ENCODE assay signal across 8 cellular contexts in the genomic region with DNA sequence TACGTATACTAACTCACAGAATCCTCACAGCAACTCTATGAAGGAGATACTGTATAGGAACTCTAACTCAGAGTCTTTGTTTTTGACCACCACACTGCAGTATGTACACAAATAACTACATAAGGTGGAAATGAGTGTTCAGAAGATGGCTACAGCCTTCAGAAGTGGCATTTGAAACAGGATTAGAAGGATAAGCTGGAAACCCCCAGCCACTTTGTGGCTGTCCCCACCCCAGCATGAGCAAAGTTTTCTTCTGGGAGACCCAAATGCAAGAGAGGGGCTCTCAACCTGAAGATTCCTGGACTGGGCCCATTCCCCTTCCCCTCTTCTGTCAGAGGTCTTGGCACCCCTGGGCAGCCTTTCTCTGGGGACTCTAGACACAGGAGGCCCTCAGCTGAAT. TPM values are rescaled to one million over a fixed set of nuclear protein-coding genes. Genes with fewer than 3 reads are reported as not detected.
DNase-seq lines count a peak whose midpoint lies in the region; ATAC-seq and TF ChIP-seq lines count a peak whose summit lies in the region.

No MANE protein-coding gene starts in this region.

- H3K27me3 ChIP-seq in ascending aorta (no peaks in the 10 kb centered on the region), mucosa of stomach (ENCODE audit: control insufficient read depth, insufficient read depth, low read length) (no peaks in the 10 kb centered on the region), upper lobe of left lung (no peaks in the 10 kb centered on the region)

- no peaks in the 10 kb centered on the region for H3K36me3 ChIP-seq in ascending aorta
- no peaks in the 10 kb centered on the region for H3K36me3 ChIP-seq in mucosa of stomach (ENCODE audit: control insufficient read depth, insufficient read depth, low read length)
- no peaks in the 10 kb centered on the region for H3K36me3 ChIP-seq in upper lobe of left lung

- peak overlapping the region; percentile 80 for H3K9ac ChIP-seq in mucosa of stomach (ENCODE audit: low read length)

- no peaks in the 10 kb centered on the region for H3K9me3 ChIP-seq in ascending aorta
- H3K9me3 ChIP-seq in mucosa of stomach (ENCODE audit: control insufficient read depth, low read length) = no peaks in the 10 kb centered on the region
- no peaks in the 10 kb centered on the region for H3K9me3 ChIP-seq in upper lobe of left lung

- no peak for ATAC-seq in upper lobe of left lung (ENCODE audit: low FRiP score in 2 of 2)
- no peak for ATAC-seq in HG02678 (IDR thresholded peaks at IDR 0.05; ENCODE audit: unreplicated experiment)
- no peak for ATAC-seq in HG03025 (IDR thresholded peaks at IDR 0.05; ENCODE audit: low FRiP score, unreplicated experiment)

- TF ChIP-seq POLR2A in upper lobe of left lung (IDR thresholded peaks at IDR 0.05) = no peak

- H3K27ac ChIP-seq in ascending aorta (peak overlapping the region; percentile 98 to 99), upper lobe of left lung (peak overlapping the region; percentile 95 to 98 (median 96))

- H3K4me1 ChIP-seq in ascending aorta (peaks cover 48 to 85% of the 10 kb centered on the region in 2 donors), mucosa of stomach (ENCODE audit: control insufficient read depth, insufficient read depth, low read length) (peaks cover 85% of the 10 kb centered on the region), upper lobe of left lung (peaks cover 84 to 90% (median 85%) of the 10 kb centered on the region in 4 donors)

- intact Hi-C loops in ascending aorta (cut with DNase I) = loop anchor here (10.0 kb wide), 1 partner anchor 327 kb away; the partner anchor contains the start of genes ALDH6A1 and LIN52

- no peak for TF ChIP-seq CTCF in ascending aorta (IDR thresholded peaks at IDR 0.05)
- TF ChIP-seq CTCF in upper lobe of left lung (IDR thresholded peaks at IDR 0.05) = no peak

- no peak for TF ChIP-seq EP300 in upper lobe of left lung (IDR thresholded peaks at IDR 0.05)

- peak; percentile 31 for DNase-seq in activated naive CD4-positive, alpha-beta T cell treated with Interleukin-2 at 50 U/mL for 16 hours
- no peak for DNase-seq in activated naive CD4-positive, alpha-beta T cell (lab: John Stamatoyannopoulos, UW)
- DNase-seq in ascending aorta (ENCODE audit: low spot score in 2 of 2) (no peak), upper lobe of left lung (no peak), superior temporal gyrus (ENCODE audit: extremely low spot score) (no peak)

- peak overlapping the region in 1 of 2 donors; percentile 92 for H3K4me3 ChIP-seq in ascending aorta
- H3K4me3 ChIP-seq in mucosa of stomach (ENCODE audit: low read length) = peak overlapping the region; percentile 70
- peak overlapping the region in 2 of 4 donors; percentile 60 to 89 for H3K4me3 ChIP-seq in upper lobe of left lung

- WGBS in upper lobe of left lung, 2 donors = 94 to 96% methylated on average over 1 of the region's 1 CpG

RNA-seq across cellular contexts. Expression of gene PNMA1, which starts 43.2 kb away (rescaled TPM):
- total RNA-seq in ascending aorta = 30.2 TPM
- 10 to 100 TPM in 5 of 6 donors, 1 to 10 TPM in 1; 9.9 to 28.9 (median 15.2) TPM for total RNA-seq in upper lobe of left lung
